Comparison of ENCODE assay signal across 20 cellular contexts in the genomic region with DNA sequence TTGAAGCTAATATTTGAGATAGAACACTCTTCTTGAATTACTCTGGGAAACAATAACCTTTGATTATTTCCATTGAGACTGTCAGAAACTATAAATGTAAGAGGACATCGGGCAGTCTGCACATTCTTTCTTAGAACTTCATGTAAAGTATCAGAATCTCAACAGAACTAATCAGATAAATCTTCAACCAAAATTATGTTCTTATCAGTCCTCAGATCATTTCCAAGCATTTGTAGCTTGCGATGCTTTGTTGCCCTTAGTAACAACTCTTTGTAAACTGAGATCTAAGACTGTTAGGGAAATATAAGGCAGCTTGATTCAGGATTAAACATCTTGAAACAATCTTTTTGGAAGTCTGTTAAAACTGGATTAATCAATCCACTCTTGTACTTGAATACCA.
"Had no signal": no experiment of that assay in that cellular context is flagged by ENCODE, and none has a peak within 500 bp of the region (broad histone marks: within the 10 kb centered on the region; RNA-seq: fewer than 3 reads in every experiment).

No MANE protein-coding gene starts in this region.

- H3K27ac Mint-ChIP-seq: dendritic cell treated with granulocyte-macrophage colony-stimulating factor and Interleukin-4, amounts not matched to agents 40 ng/mL and 50 ng/mL, for 4 days; memory B cell had no signal

- H2AFZ ChIP-seq: neural progenitor cell had no signal

- ATAC-seq: body of pancreas; effector memory CD8-positive, alpha-beta T cell; heart left ventricle; left lung; stimulated activated naive CD8-positive, alpha-beta T cell treated with anti-CD3 and anti-CD28 coated beads, Interleukin-15, Interleukin-2, amounts not matched to agents 100 U/mL and 50 U/mL, for 24 hours had no signal

- H3K4me2 ChIP-seq: neural progenitor cell had no signal

- H3K4me1 ChIP-seq: body of pancreas, heart left ventricle, left lung, neural progenitor cell, suprapubic skin, upper lobe of left lung had no signal

- H3K9me3 ChIP-seq: body of pancreas, left lung, ovary, suprapubic skin, upper lobe of left lung had no signal

- H3K4me3 ChIP-seq: body of pancreas, heart left ventricle, left lung, neural progenitor cell, ovary, suprapubic skin, upper lobe of left lung had no signal

- H3K27ac ChIP-seq: body of pancreas, epithelial cell of prostate, heart left ventricle, left lung, neural progenitor cell, ovary, suprapubic skin, upper lobe of left lung had no signal

- H3K27me3 Mint-ChIP-seq: activated CD4-positive, alpha-beta T cell treated with anti-CD3 and anti-CD28 coated beads, Interleukin-2, amount 10 ng/mL, durations not matched to agents 7 days and 5 days; dendritic cell treated with granulocyte-macrophage colony-stimulating factor and Interleukin-4, amounts not matched to agents 40 ng/mL and 50 ng/mL, for 4 days; effector memory CD8-positive, alpha-beta T cell; memory B cell had no signal

- H3K27me3 ChIP-seq: body of pancreas, heart left ventricle, left lung, neural progenitor cell, ovary, suprapubic skin, upper lobe of left lung had no signal

- H3K36me3 ChIP-seq: left lung, neural progenitor cell, ovary, suprapubic skin had no signal

- H3K9ac ChIP-seq: neural progenitor cell had no signal

- H3K4me3 Mint-ChIP-seq: activated CD4-positive, alpha-beta T cell treated with anti-CD3 and anti-CD28 coated beads, Interleukin-2, amount 10 ng/mL, durations not matched to agents 7 days and 5 days; activated naive CD4-positive, alpha-beta T cell treated with anti-CD3 and anti-CD28 coated beads for 36 hours; dendritic cell treated with granulocyte-macrophage colony-stimulating factor and Interleukin-4, amounts not matched to agents 40 ng/mL and 50 ng/mL, for 4 days; effector memory CD8-positive, alpha-beta T cell; memory B cell; neural progenitor cell had no signal

- DNase-seq: activated CD4-positive, alpha-beta T cell treated with anti-CD3 and anti-CD28 coated beads, Interleukin-2, amount 10 ng/mL, durations not matched to agents 7 days and 5 days; activated CD4-positive, CD25-positive, alpha-beta regulatory T cell; activated CD8-positive, alpha-beta memory T cell treated with anti-CD3 and anti-CD28 coated beads for 24 hours; activated naive CD4-positive, alpha-beta T cell treated with anti-CD3 and anti-CD28 coated beads for 36 hours; body of pancreas; central memory CD4-positive, alpha-beta T cell; effector memory CD8-positive, alpha-beta T cell; heart left ventricle; left lung; ovary; stimulated activated CD4-positive, alpha-beta T cell treated with anti-CD3 and anti-CD28 coated beads, Interleukin-12 subunit alpha, Interleukin-12 subunit beta, amount 100 ng/mL, for 4 hours; stimulated activated naive CD8-positive, alpha-beta T cell treated with anti-CD3 and anti-CD28 coated beads, Interleukin-15, Interleukin-2, amounts not matched to agents 100 U/mL and 50 U/mL, for 24 hours; upper lobe of left lung had no signal

- H3K9me3 Mint-ChIP-seq: activated naive CD4-positive, alpha-beta T cell treated with anti-CD3 and anti-CD28 coated beads for 36 hours; effector memory CD8-positive, alpha-beta T cell had no signal

- H3K4me1 Mint-ChIP-seq: neural progenitor cell had no signal

- FAIRE-seq: frontal cortex, islet of Langerhans had no signal
